ENCODE assay signal across 8 cellular contexts in the genomic region with DNA sequence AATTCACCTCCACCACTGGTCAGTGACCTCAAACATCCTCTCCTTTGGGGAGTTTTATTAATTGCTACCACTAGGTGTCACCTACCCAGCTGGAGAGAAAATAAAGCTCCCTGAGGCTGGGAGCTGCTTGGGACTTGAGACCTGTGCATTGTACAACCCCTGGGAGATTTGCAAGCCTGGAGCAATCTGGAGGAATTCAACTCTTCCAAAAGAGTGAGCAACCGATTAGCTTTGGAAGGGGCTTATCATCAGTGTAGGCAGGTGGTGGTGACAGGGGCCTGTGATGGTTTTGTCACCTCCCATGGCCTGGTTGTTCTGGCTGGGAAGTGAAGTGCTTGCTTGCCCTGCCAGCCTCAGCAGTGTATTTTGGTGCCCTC. TPM values are rescaled to one million over a fixed set of nuclear protein-coding genes. Genes with fewer than 3 reads are reported as not detected.
DNase-seq lines count a peak whose midpoint lies in the region; ATAC-seq and TF ChIP-seq lines count a peak whose summit lies in the region.

No MANE protein-coding gene starts in this region.

- TF ChIP-seq CTCF in fibroblast of the aortic adventitia (IDR thresholded peaks at IDR 0.05; ENCODE audit: insufficient read depth, low read length): peak; percentile 53
- TF ChIP-seq CTCF in progenitor cell of endocrine pancreas (IDR thresholded peaks at IDR 0.05; ENCODE audit: unreplicated experiment): peak; percentile 63

- H3K4me3 Mint-ChIP-seq in progenitor cell of endocrine pancreas (ENCODE audit: low read depth): no peak overlapping the region

- H3K27me3 Mint-ChIP-seq in progenitor cell of endocrine pancreas: no peaks in the 10 kb centered on the region

- H3K4me1 Mint-ChIP-seq in progenitor cell of endocrine pancreas (ENCODE audit: low read depth): peaks cover 9% of the 10 kb centered on the region

- DNase-seq in DMS153 (lab: John Stamatoyannopoulos, UW) (peak; percentile 29), DMS153 treated with DMSO at 0.1 percent for 48 hours (lab: John Stamatoyannopoulos, UW; ENCODE audit: unreplicated experiment) (no peak), SK-N-DZ (ENCODE audit: low spot score) (peak; percentile 29), fibroblast of the aortic adventitia (ENCODE audit: low read depth) (peak; percentile 62), progenitor cell of endocrine pancreas (ENCODE audit: low spot score, unreplicated experiment) (no peak), NCI-H1436 treated with DMSO at 0.1 percent for 48 hours (lab: John Stamatoyannopoulos, UW) (no peak)

- ATAC-seq in GM19438 (IDR thresholded peaks at IDR 0.05; ENCODE audit: low read depth, unreplicated experiment) (peak; percentile 78), HG03460 (IDR thresholded peaks at IDR 0.05; ENCODE audit: unreplicated experiment) (peak; percentile 85)

- H3K4me3 ChIP-seq in fibroblast of the aortic adventitia (ENCODE audit: low read depth, low read length): no peak overlapping the region

- H3K36me3 Mint-ChIP-seq in progenitor cell of endocrine pancreas (ENCODE audit: insufficient read depth): no peaks in the 10 kb centered on the region

- no peak overlapping the region for H3K27ac Mint-ChIP-seq in progenitor cell of endocrine pancreas

- no peaks in the 10 kb centered on the region for H3K9me3 Mint-ChIP-seq in progenitor cell of endocrine pancreas (ENCODE audit: low read depth)

RNA-seq across cellular contexts. Expression of a gene that starts 30.2 kb away (rescaled TPM):
- polyA plus RNA-seq in SK-N-DZ (2014; cell fraction: cytosol; rRNA removed): 3.9 and 5.1 TPM in 2 replicates
- 8.1 and 10.5 TPM in 2 replicates for polyA plus RNA-seq in SK-N-DZ (2014; cell fraction: nucleus; rRNA removed)
- total RNA-seq in fibroblast of the aortic adventitia (ENCODE audit: low replicate concordance) (4.3 and 4.9 TPM in 2 replicates), progenitor cell of endocrine pancreas (12.0 and 14.3 TPM in 2 replicates)

Comparison
In these comparisons a context has a peak if more than half of its experiments do, and no peak if none do; other contexts are left out.
1. DNase-seq: peak in DMS153 (single experiment), SK-N-DZ (single experiment) and fibroblast of the aortic adventitia (single experiment); none in DMS153 treated with DMSO at 0.1 percent for 48 hours (single experiment), progenitor cell of endocrine pancreas (single experiment) and NCI-H1436 treated with DMSO at 0.1 percent for 48 hours (single experiment).